9 cellular contexts compared by ENCODE assay signal in the genomic region with DNA sequence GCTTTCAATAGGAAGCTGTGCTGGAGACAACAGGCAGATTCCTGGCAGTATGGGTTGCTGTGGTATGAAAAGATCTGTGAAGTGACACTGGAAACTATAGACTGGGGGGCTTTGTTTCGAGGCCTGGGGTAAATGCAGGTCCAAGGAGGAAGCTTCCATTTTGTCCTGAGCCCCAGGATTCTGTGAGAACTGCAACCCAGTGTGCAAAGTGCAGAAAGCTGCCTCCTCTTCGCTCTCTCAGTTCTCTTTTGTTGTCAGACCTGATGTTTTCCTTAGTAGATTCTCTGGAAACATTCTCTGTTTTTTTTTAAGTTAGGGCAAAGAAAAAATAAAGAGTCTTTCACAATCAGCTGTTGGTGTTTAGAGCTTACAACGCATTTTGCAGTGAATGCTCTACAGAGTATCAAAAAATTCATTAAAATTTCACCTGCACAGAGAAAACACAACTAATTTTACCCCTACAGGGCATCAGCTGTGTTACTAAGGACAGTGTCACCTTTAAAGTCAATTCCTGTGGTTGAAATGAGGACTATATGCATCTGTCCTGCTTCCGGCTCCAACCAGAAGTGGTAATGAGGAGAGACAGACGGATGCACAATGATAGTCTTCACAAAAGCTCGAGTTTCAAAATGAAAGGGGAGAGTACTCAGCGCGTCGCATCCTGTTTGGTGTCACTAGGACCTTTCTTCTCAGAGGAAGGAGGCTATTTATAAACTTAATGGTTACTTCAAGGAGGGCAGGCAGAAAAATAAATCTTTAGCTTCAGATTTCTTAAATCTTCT.
DNase-seq lines count a peak whose midpoint lies in the region; ATAC-seq and TF ChIP-seq lines count a peak whose summit lies in the region.
"Had no signal": no experiment of that assay in that cellular context is flagged by ENCODE, and none has a peak within 500 bp of the region (broad histone marks: within the 10 kb centered on the region; RNA-seq: fewer than 3 reads in every experiment).

No MANE protein-coding gene starts in this region.

- peaks cover 33% of the 10 kb centered on the region for H3K4me1 ChIP-seq in CD4-positive, alpha-beta memory T cell (ENCODE audit: insufficient read depth, low read length)
- no peaks in the 10 kb centered on the region for H3K4me1 ChIP-seq in stomach

- H3K9me3 ChIP-seq in CD4-positive, alpha-beta memory T cell (ENCODE audit: control insufficient read depth in 1 of 2, low read length in 2 of 2) = no peaks in the 10 kb centered on the region
- H3K9me3 ChIP-seq in stomach = no peaks in the 10 kb centered on the region

- intact Hi-C loops in CD4-positive, alpha-beta memory T cell (cut with micrococcal nuclease) = loop anchor here (2.0 kb wide), 2 partner anchors 31 to 87 kb away; partner anchors contain the start of genes FARS2 and LYRM4
- intact Hi-C loops in stomach (cut with DNase I; ENCODE audit: low total_unique reads) = no loop called here

- ATAC-seq in HG03280 (IDR thresholded peaks at IDR 0.05; ENCODE audit: unreplicated experiment) = peak; percentile 93

- no peaks in the 10 kb centered on the region for H3K36me3 Mint-ChIP-seq in CD4-positive, alpha-beta memory T cell

- peak overlapping the region; percentile 50 for H3K27ac ChIP-seq in CD4-positive, alpha-beta memory T cell (ENCODE audit: low read depth, low read length)
- peak overlapping the region in 1 of 5 donors; percentile 58 for H3K27ac ChIP-seq in stomach
- H3K27ac ChIP-seq: cardiac muscle cell had no signal

- no peak for TF ChIP-seq POLR2A in stomach (IDR thresholded peaks at IDR 0.05)

- no peak for TF ChIP-seq CTCF in stomach (IDR thresholded peaks at IDR 0.05)

- H3K4me3 ChIP-seq in CD4-positive, alpha-beta memory T cell (ENCODE audit: low read length in 2 of 2) = peak overlapping the region in 1 of 2 donors; percentile 4
- no peak overlapping the region for H3K4me3 ChIP-seq in stomach
- H3K4me3 ChIP-seq: cardiac muscle cell had no signal

- no peaks in the 10 kb centered on the region for H3K9me3 Mint-ChIP-seq in CD4-positive, alpha-beta memory T cell

- 61 to 80% (median 69%) methylated on average over 9 of the region's 9 CpGs for WGBS in stomach, 5 donors

- H3K36me3 ChIP-seq in CD4-positive, alpha-beta memory T cell (ENCODE audit: insufficient read depth, low read length) = no peaks in the 10 kb centered on the region
- H3K36me3 ChIP-seq in stomach = no peaks in the 10 kb centered on the region
- H3K36me3 ChIP-seq: cardiac muscle cell had no signal

- H3K27me3 Mint-ChIP-seq in CD4-positive, alpha-beta memory T cell = no peaks in the 10 kb centered on the region

- H3K4me1 Mint-ChIP-seq in CD4-positive, alpha-beta memory T cell = peaks cover 29 to 41% (median 36%) of the 10 kb centered on the region in 4 donors

- no peaks in the 10 kb centered on the region for H3K27me3 ChIP-seq in CD4-positive, alpha-beta memory T cell (ENCODE audit: insufficient read depth, low read length)
- H3K27me3 ChIP-seq in stomach = no peaks in the 10 kb centered on the region
- H3K27me3 ChIP-seq: cardiac muscle cell had no signal

- H3K27ac Mint-ChIP-seq in CD4-positive, alpha-beta memory T cell = peak overlapping the region; percentile 60 to 90 (median 82)

- POLR2A ChIA-PET in CD4-positive, alpha-beta memory T cell (lab: Charles Lee; ENCODE audit: partially characterized antibody) = interaction anchor here (0.7 to 1.6 kb wide), 5 partner anchors 8 to 87 kb away, joined by 3 to 17 read pairs (median 4); partner anchors contain the start of genes FARS2 and LYRM4

- DNase-seq in CD4-positive, alpha-beta memory T cell = peak; percentile 62 to 74 (median 72)
- DNase-seq in GM19240 (ENCODE audit: insufficient read length, low spot score) (peak; percentile 47), left kidney (ENCODE audit: low read depth, low spot score) (peak; percentile 91), stomach (no peak), glomerular visceral epithelial cell (ENCODE audit: extremely low spot score) (no peak)
- DNase-seq in activated CD4-positive, alpha-beta T cell treated with anti-CD3 and anti-CD28 coated beads, Interleukin-2, amount 50 U/mL, for 48 hours = peak; percentile 47 to 61
- peak; percentile 11 for DNase-seq in stimulated activated naive CD4-positive, alpha-beta T cell treated with Interleukin-2 at 50 U/mL for 16 hours (lab: John Stamatoyannopoulos, UW)

- TF ChIP-seq EP300 in stomach (IDR thresholded peaks at IDR 0.05) = no peak

- peak overlapping the region; percentile 61 to 78 (median 70) for H3K4me3 Mint-ChIP-seq in CD4-positive, alpha-beta memory T cell

- CTCF ChIA-PET in CD4-positive, alpha-beta memory T cell (lab: Charles Lee; ENCODE audit: partially characterized antibody) = interaction anchor here (1.0 to 2.5 kb wide), 8 partner anchors 9 to 129 kb away, joined by 3 to 14 read pairs (median 4); partner anchors contain the start of gene FARS2

Comparison
In these comparisons a context has a peak if more than half of its experiments do, and no peak if none do; other contexts are left out.
1. DNase-seq: peak in CD4-positive, alpha-beta memory T cell (5 of 5), GM19240 (single experiment), activated CD4-positive, alpha-beta T cell treated with anti-CD3 and anti-CD28 coated beads, Interleukin-2, amount 50 U/mL, for 48 hours (2 of 2), left kidney (single experiment) and stimulated activated naive CD4-positive, alpha-beta T cell treated with Interleukin-2 at 50 U/mL for 16 hours (single experiment); none in stomach (single experiment) and glomerular visceral epithelial cell (single experiment).